ENCODE assay signal across 20 cellular contexts in the genomic region with DNA sequence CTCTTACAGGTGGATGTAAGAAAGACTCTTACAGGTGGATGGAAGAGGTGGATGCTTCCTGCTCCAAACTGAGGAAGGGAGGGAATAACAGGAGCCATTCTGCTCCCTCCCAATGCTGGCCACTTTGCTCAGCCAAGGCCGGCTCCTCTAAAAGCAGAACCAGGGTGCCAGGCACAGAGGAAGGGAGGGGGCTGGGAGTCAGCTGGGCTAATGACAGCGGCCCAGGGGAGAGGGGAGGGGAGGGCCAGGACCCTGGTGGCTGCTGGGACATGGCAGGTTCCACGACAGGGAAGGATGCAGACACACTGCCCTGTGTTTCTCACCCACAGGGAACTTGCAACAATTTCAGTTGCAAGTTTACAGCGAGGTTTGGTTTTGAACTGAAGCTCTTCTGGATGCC.
A peak's percentile ranks its signal among the peaks of the same experiment; 100 is the strongest.
DNase-seq lines count a peak whose midpoint lies in the region; ATAC-seq and TF ChIP-seq lines count a peak whose summit lies in the region.
"Had no signal": no experiment of that assay in that cellular context is flagged by ENCODE, and none has a peak within 500 bp of the region (broad histone marks: within the 10 kb centered on the region; RNA-seq: fewer than 3 reads in every experiment).

No MANE protein-coding gene starts in this region.

- H3K9me3 ChIP-seq in DND-41 (ENCODE audit: insufficient read depth, low read length, severe bottlenecking) = peaks cover 6% of the 10 kb centered on the region
- peaks cover 11% of the 10 kb centered on the region for H3K9me3 ChIP-seq in KOPT-K1 (ENCODE audit: insufficient read depth, low read length, poor library complexity, severe bottlenecking)
- H3K9me3 ChIP-seq: HAP-1 had no signal

- H3K27me3 Mint-ChIP-seq in WTC11 (ENCODE audit: low read depth) (peaks cover 13% of the 10 kb centered on the region), neural crest cell (ENCODE audit: low read depth) (no peaks in the 10 kb centered on the region)
- H3K27me3 Mint-ChIP-seq: CD4-positive, alpha-beta T cell had no signal

- H3K27ac ChIP-seq in DND-41 (ENCODE audit: low read length) (peak overlapping the region; percentile 75), KOPT-K1 (ENCODE audit: low read depth, low read length, poor library complexity, severe bottlenecking) (peak overlapping the region; percentile 25)

- POLR2A ChIA-PET in WTC11 (lab: Charles Lee) = no interaction called here

- no peak overlapping the region for H3K4me3 Mint-ChIP-seq in WTC11
- no peak overlapping the region for H3K4me3 Mint-ChIP-seq in neural crest cell
- H3K4me3 Mint-ChIP-seq: CD4-positive, alpha-beta T cell had no signal

- peaks cover 60% of the 10 kb centered on the region for H3K4me1 ChIP-seq in DND-41 (ENCODE audit: insufficient read depth, low read length)
- H3K4me1 ChIP-seq: HAP-1 had no signal

- no peak for ATAC-seq in DND-41 (ENCODE audit: insufficient read depth, low read depth)
- ATAC-seq in WTC11 = no peak
- ATAC-seq: GM12878, PC-3 had no signal

- CTCF ChIA-PET in WTC11 (lab: Charles Lee) = interaction anchor here (1.3 kb wide), 1 partner anchor 9 kb away, joined by 3 read pairs; no protein-coding TSS in a partner anchor

- H3K9me3 Mint-ChIP-seq in WTC11 (peaks cover 17% of the 10 kb centered on the region), neural crest cell (peaks cover 4% of the 10 kb centered on the region)
- H3K9me3 Mint-ChIP-seq: CD4-positive, alpha-beta T cell had no signal

- H3K4me3 ChIP-seq in DND-41 (ENCODE audit: low read depth in 1 of 2, low read length in 2 of 2) = no peak overlapping the region
- H3K4me3 ChIP-seq: GM12878, HAP-1 had no signal

- H3K27ac Mint-ChIP-seq in WTC11 (peak overlapping the region; percentile 68; the same call in 1 of the 2 replicates), neural crest cell (ENCODE audit: unreplicated experiment) (peak overlapping the region; percentile 35)
- H3K27ac Mint-ChIP-seq: CD4-positive, alpha-beta T cell had no signal

- H4K20me1 ChIP-seq in DND-41 (ENCODE audit: insufficient read depth, low read length) = no peaks in the 10 kb centered on the region

- H3K9ac ChIP-seq in DND-41 (ENCODE audit: low read depth, low read length) = 0 out of 2 replicates have a peak overlapping the region, but pooled peaks have one; percentile 5

- no peaks in the 10 kb centered on the region for H3K27me3 ChIP-seq in DND-41 (ENCODE audit: insufficient read depth, low read length, poor library complexity)

- H3K4me2 ChIP-seq in DND-41 (ENCODE audit: insufficient read depth, low read length) = no peak overlapping the region

- H3K79me2 ChIP-seq in DND-41 (ENCODE audit: insufficient read depth, low read length) = no peaks in the 10 kb centered on the region

- H3K4me1 Mint-ChIP-seq in WTC11 (peaks cover 49% of the 10 kb centered on the region), neural crest cell (peaks cover 6% of the 10 kb centered on the region)

- TF ChIP-seq CTCF in DND-41 (IDR thresholded peaks at IDR 0.05; ENCODE audit: borderline replicate concordance, extremely low read depth, low read length, poor library complexity, severe bottlenecking) (no peak), WTC11 (IDR thresholded peaks at IDR 0.05) (no peak), neural crest cell (conservative IDR thresholded peaks at IDR 0.05) (no peak)

- no peak overlapping the region for H2AFZ ChIP-seq in DND-41 (ENCODE audit: low read depth, low read length)

- no peak for DNase-seq in DND-41
- no peak for DNase-seq in WTC11 (ENCODE audit: low spot score)
- no peak for DNase-seq in neural crest cell (ENCODE audit: low read depth, low spot score)
- no peak for DNase-seq in GF-D8 (lab: John Stamatoyannopoulos, UW)
- no peak for DNase-seq in mucosa of gallbladder (ENCODE audit: low spot score)
- DNase-seq in midbrain (lab: John Stamatoyannopoulos, UW) = no peak
- DNase-seq: CD4-positive, alpha-beta T cell; COR-L47; DMS79; Kasumi-1; NCI-H1048; NCI-H1417 treated with DMSO at 0.1 percent for 48 hours; NCI-H187; NCI-H446; PC-3; RPMI8226; SHP77 had no signal

- H3K36me3 ChIP-seq in DND-41 (ENCODE audit: insufficient read depth, low read length) (no peaks in the 10 kb centered on the region), KOPT-K1 (ENCODE audit: insufficient read depth, low read length) (no peaks in the 10 kb centered on the region)
- H3K36me3 ChIP-seq: HAP-1 had no signal

- H3K36me3 Mint-ChIP-seq in WTC11 (peaks cover 16% of the 10 kb centered on the region), neural crest cell (ENCODE audit: low read depth) (no peaks in the 10 kb centered on the region)

TF ChIP-seq in WTC11, 78 proteins besides CTCF, POLR2A, EP300 and RAD21:
- TF ChIP-seq FOXK1 (CRISPR knock-in tag; IDR thresholded peaks at IDR 0.05) (no peak), FOXJ3 (CRISPR knock-in tag; IDR thresholded peaks at IDR 0.05; ENCODE audit: borderline replicate concordance) (no peak), ZNF423 (CRISPR knock-in tag; IDR thresholded peaks at IDR 0.05) (no peak), MXD4 (CRISPR knock-in tag; IDR thresholded peaks at IDR 0.05; ENCODE audit: borderline replicate concordance) (no peak), ZNF232 (CRISPR knock-in tag; IDR thresholded peaks at IDR 0.05) (no peak)
